In the genomic region with DNA sequence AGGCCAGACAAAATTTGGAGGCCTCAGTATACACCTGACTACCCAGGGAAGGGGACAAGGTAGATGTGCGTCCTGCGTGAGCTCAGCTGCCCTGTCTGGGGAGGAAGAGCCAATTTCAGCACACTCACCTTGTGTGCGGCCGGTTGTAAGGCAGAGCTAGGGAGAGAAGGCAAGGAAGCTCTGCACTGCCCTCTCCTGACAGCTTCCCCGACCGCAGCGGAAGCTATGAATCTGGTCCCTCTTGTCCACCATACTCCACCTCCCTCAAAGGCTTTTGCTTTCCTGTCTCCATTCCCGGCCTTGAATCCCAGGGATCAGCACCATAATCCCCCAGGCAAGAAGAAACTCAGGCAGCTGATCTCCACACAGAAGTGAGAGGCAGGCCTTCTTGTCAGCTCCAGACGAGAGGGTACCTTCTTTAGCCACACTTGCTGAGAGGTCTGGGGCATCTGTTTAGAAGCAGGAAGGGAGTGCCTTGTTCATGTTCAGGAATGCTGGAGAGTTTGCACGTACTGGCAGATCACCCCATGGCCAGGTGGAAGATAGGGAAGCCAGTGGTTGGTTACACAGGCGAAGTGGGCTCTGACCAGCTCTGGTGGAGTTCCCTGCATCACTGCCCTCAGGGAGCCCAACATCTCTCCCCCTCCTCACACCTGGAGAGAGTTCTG, we compare ENCODE assay signal across 8 cellular contexts.
DNase-seq lines count a peak whose midpoint lies in the region; ATAC-seq, FAIRE-seq and TF ChIP-seq lines count a peak whose summit lies in the region.

No MANE protein-coding gene starts in this region.

- DNase-seq in D721Med (ENCODE audit: insufficient read length, low spot score) (peak; percentile 63), MG63 (peak; percentile 29), amniotic stem cell (lab: John Stamatoyannopoulos, UW) (peak; percentile 56), left ventricle myocardium superior (peak; percentile 68), renal cortical epithelial cell (ENCODE audit: low read depth) (peak; percentile 19), spleen (no peak)

- intact Hi-C loops in left ventricle myocardium superior (cut with micrococcal nuclease) (loop anchor here (5.0 kb wide), 1 partner anchor 341 kb away; no protein-coding TSS in a partner anchor), spleen (cut with DNase I; ENCODE audit: low total_unique reads) (no loop called here)

- H3K9me3 ChIP-seq in MG63 (no peaks in the 10 kb centered on the region), spleen (no peaks in the 10 kb centered on the region)

- H3K27me3 ChIP-seq in MG63 (no peaks in the 10 kb centered on the region), spleen (replicated peaks in 1 of 7) (peaks cover 0 to 22% (median 0%) of the 10 kb centered on the region in 7 donors)

- 22 to 28% (median 24%) methylated on average over 11 of the region's 11 CpGs for WGBS in spleen, 5 donors

- TF ChIP-seq CTCF in D721Med (IDR thresholded peaks at IDR 0.05; ENCODE audit: insufficient read depth, missing control alignments) (peak; percentile 59), spleen (IDR thresholded peaks at IDR 0.05 in 8 of 11, conservative IDR thresholded peaks at IDR 0.05 in 3 of 11) (peak in 4 of 11 experiments; percentile 15 to 47 (median 25))

- peak; percentile 76 for FAIRE-seq in D721Med (lab: Jason Lieb, UNC)

- no peak for TF ChIP-seq POLR2A in spleen (IDR thresholded peaks at IDR 0.05)

- H3K4me1 ChIP-seq in spleen = no peaks in the 10 kb centered on the region

- ATAC-seq in GM19351 (IDR thresholded peaks at IDR 0.05; ENCODE audit: unreplicated experiment) = peak; percentile 58
- peak; percentile 82 for ATAC-seq in left ventricle myocardium superior
- no peak for ATAC-seq in HG02938 (IDR thresholded peaks at IDR 0.05; ENCODE audit: unreplicated experiment)

- H3K27ac ChIP-seq in spleen = no peak overlapping the region

- peaks cover 12% of the 10 kb centered on the region for H3K36me3 ChIP-seq in MG63
- H3K36me3 ChIP-seq in spleen = no peaks in the 10 kb centered on the region

- H3K4me3 ChIP-seq in MG63 (no peak overlapping the region), spleen (no peak overlapping the region)
